Comparison of ENCODE assay signal across 15 cellular contexts in the genomic region with DNA sequence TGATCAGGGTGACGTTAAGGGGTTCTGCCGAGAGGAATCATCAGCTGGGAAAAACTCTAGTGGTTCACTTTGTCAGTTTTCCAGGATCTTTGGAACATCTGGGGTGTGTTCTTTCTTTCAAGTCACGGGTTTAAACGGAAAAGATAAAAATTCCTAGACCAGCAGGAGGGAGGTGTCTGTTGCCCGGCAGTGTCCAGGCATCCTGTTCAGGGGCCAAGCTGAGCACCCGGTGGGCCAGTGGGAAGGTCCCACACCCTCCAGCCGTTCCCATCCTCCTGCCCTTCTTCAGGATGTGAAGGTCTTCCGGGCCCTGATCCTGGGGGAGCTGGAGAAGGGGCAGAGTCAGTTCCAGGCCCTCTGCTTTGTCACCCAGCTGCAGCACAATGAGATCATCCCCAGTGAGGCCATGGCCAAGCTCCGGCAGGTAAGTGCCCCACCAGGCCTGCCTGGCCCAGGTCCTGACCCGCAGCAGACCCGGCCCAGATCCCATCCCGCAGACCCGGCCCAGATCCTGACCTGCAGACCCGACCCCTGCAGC. TPM values are rescaled to one million over a fixed set of nuclear protein-coding genes. Genes with fewer than 3 reads are reported as not detected.
DNase-seq lines count a peak whose midpoint lies in the region; ATAC-seq and TF ChIP-seq lines count a peak whose summit lies in the region.
"Had no signal": no experiment of that assay in that cellular context is flagged by ENCODE, and none has a peak within 500 bp of the region (broad histone marks: within the 10 kb centered on the region; RNA-seq: fewer than 3 reads in every experiment).

No MANE protein-coding gene starts in this region.

- no peak overlapping the region for H3K56ac ChIP-seq in IMR-90 (ENCODE audit: extremely low read depth, insufficient read depth, low read length)

- H3K9me3 ChIP-seq in IMR-90 (ENCODE audit: control insufficient read depth, insufficient read depth, low read length) (no peaks in the 10 kb centered on the region), esophagus squamous epithelium (no peaks in the 10 kb centered on the region), mesenchymal stem cell (ENCODE audit: control insufficient read depth, low read length) (no peaks in the 10 kb centered on the region), stomach (no peaks in the 10 kb centered on the region)
- H3K9me3 ChIP-seq: HAP-1, thoracic aorta had no signal

- dilution Hi-C loops in IMR-90 (cut with HindIII; ENCODE audit: low sequenced_read_pairs, unreplicated experiment) = no loop called here

- no peak overlapping the region for H3K9ac ChIP-seq in IMR-90 (ENCODE audit: low read depth, low read length)
- peak overlapping the region; percentile 61 for H3K9ac ChIP-seq in mesenchymal stem cell (ENCODE audit: low read length)

- intact Hi-C loops in IMR-90 (cut with micrococcal nuclease) = no loop called here
- intact Hi-C loops in esophagus squamous epithelium (cut with DNase I) = loop anchor here (5.0 kb wide), 1 partner anchor 53 kb away; no protein-coding TSS in a partner anchor
- intact Hi-C loops in stomach (cut with DNase I; ENCODE audit: low total_unique reads) = no loop called here

- TF ChIP-seq EP300 in stomach (IDR thresholded peaks at IDR 0.05) = no peak

- no peak for ATAC-seq in IMR-90 (ENCODE audit: low read depth)
- ATAC-seq in HG02938 (IDR thresholded peaks at IDR 0.05; ENCODE audit: unreplicated experiment) = no peak
- no peak for ATAC-seq in GM21381 (IDR thresholded peaks at IDR 0.05; ENCODE audit: unreplicated experiment)
- ATAC-seq: effector memory CD8-positive, alpha-beta T cell had no signal

- H2BK12ac ChIP-seq in mesenchymal stem cell (ENCODE audit: low read length in 2 of 2) = peak overlapping the region in 1 of 2 experiments; percentile 64

- no peak overlapping the region for H2BK20ac ChIP-seq in IMR-90 (ENCODE audit: low read depth, low read length)

- TF ChIP-seq CTCF in IMR-90 (conservative IDR thresholded peaks at IDR 0.05; ENCODE audit: low read depth, low read length) (no peak), esophagus squamous epithelium (IDR thresholded peaks at IDR 0.05) (no peak), stomach (IDR thresholded peaks at IDR 0.05) (no peak)

- H3K27ac ChIP-seq in IMR-90 (ENCODE audit: insufficient read depth, low read length) (no peak overlapping the region), esophagus squamous epithelium (peak overlapping the region in 3 of 4 donors; percentile 58 to 86 (median 61)), mesenchymal stem cell (ENCODE audit: low read length, poor library complexity, severe bottlenecking) (no peak overlapping the region), stomach (peak overlapping the region in 4 of 5 donors; percentile 24 to 73 (median 60))
- H3K27ac ChIP-seq: thoracic aorta had no signal

- no peak overlapping the region for H3K4me3 ChIP-seq in IMR-90 (ENCODE audit: insufficient read depth, low read depth, low read length)
- H3K4me3 ChIP-seq in esophagus squamous epithelium = peak overlapping the region in 1 of 4 donors; percentile 18
- H3K4me3 ChIP-seq in mesenchymal stem cell (ENCODE audit: insufficient read depth in 1 of 2, low read depth in 1 of 2, low read length in 2 of 2) = peak overlapping the region in 1 of 2 experiments; percentile 24
- no peak overlapping the region for H3K4me3 ChIP-seq in stomach
- H3K4me3 ChIP-seq: HAP-1, thoracic aorta had no signal

- CTCF ChIA-PET in IMR-90 (lab: Yijun Ruan, JAX) = no interaction called here

- H3K4me1 ChIP-seq in IMR-90 (ENCODE audit: control insufficient read depth, insufficient read depth, low read length) = no peaks in the 10 kb centered on the region; the same call in 1 of the 2 replicates
- peaks cover 15 to 63% (median 23%) of the 10 kb centered on the region in 3 donors for H3K4me1 ChIP-seq in esophagus squamous epithelium
- H3K4me1 ChIP-seq in mesenchymal stem cell (ENCODE audit: control insufficient read depth, insufficient read depth, low read depth, low read length) = peaks cover 22% of the 10 kb centered on the region
- H3K4me1 ChIP-seq in stomach = peaks cover 17 to 52% (median 43%) of the 10 kb centered on the region in 4 donors
- H3K4me1 ChIP-seq: HAP-1 had no signal

- H2BK5ac ChIP-seq in IMR-90 (ENCODE audit: low read depth, low read length, poor library complexity, severe bottlenecking) (no peak overlapping the region), mesenchymal stem cell (ENCODE audit: low read depth, low read length, poor library complexity, severe bottlenecking) (no peak overlapping the region)

- 95% methylated on average over 4 of the region's 14 CpGs; no CpG with 5 or more reads in 1 of the 2 experiments for WGBS in IMR-90 (ENCODE audit: extremely low coverage in 2 of 2, insufficient read length in 1 of 2), 2 experiments
- WGBS in esophagus squamous epithelium, 2 donors = 59 to 62% methylated on average over 10 to 11 of the region's 14 CpGs
- 80% methylated on average over 14 of the region's 14 CpGs for WGBS in mesenchymal stem cell
- WGBS in stomach, 5 donors = 56 to 84% (median 68%) methylated on average over 10 to 14 of the region's 14 CpGs

- no TSS peak for BruUV-seq in IMR-90 (replicated peaks; lab: Mats Ljungman, UMichigan)

- H3K27me3 ChIP-seq in IMR-90 (ENCODE audit: control insufficient read depth, insufficient read depth, low read length) (no peaks in the 10 kb centered on the region), esophagus squamous epithelium (no peaks in the 10 kb centered on the region), mesenchymal stem cell (ENCODE audit: control insufficient read depth in 1 of 2, insufficient read depth in 1 of 2, low read length in 2 of 2) (no peaks in the 10 kb centered on the region), stomach (no peaks in the 10 kb centered on the region)

- in situ Hi-C loops in IMR-90 (cut with MboI; ENCODE audit: low sequenced_read_pairs) = loop anchor here (5.0 kb wide), 1 partner anchor 53 kb away; no protein-coding TSS in a partner anchor

- TF ChIP-seq POLR2A in IMR-90 (IDR thresholded peaks at IDR 0.05; ENCODE audit: low read depth, low read length) (no peak), esophagus squamous epithelium (IDR thresholded peaks at IDR 0.05) (no peak), stomach (IDR thresholded peaks at IDR 0.05) (no peak)

- no peak overlapping the region for H3K18ac ChIP-seq in IMR-90 (ENCODE audit: low read depth, low read length)
- H3K18ac ChIP-seq in mesenchymal stem cell (ENCODE audit: low read depth in 1 of 2, low read length in 2 of 2) = peak overlapping the region in 1 of 2 experiments; percentile 23

- 0 out of 2 replicates have a peak, but pooled peaks cover 5% of the 10 kb centered on the region for H3K9me1 ChIP-seq in IMR-90 (ENCODE audit: insufficient read depth, low read length)

- peaks cover 3 to 5% of the 10 kb centered on the region in 2 experiments; a peak in 1 of 4 replicates for H3K79me1 ChIP-seq in IMR-90 (ENCODE audit: low read depth in 1 of 2, low read length in 2 of 2)
- H3K79me1 ChIP-seq in mesenchymal stem cell (replicated peaks; ENCODE audit: low read length, poor library complexity, severe bottlenecking) = peaks cover 10% of the 10 kb centered on the region

- no peak overlapping the region for H4K91ac ChIP-seq in IMR-90 (ENCODE audit: insufficient read depth, low read depth, low read length)
- peak overlapping the region; percentile 66 for H4K91ac ChIP-seq in mesenchymal stem cell (ENCODE audit: low read length)

- H4K20me1 ChIP-seq in IMR-90 (ENCODE audit: insufficient read depth, low read length) = peaks cover 4% of the 10 kb centered on the region; the same call in 1 of the 2 replicates

- H3K4ac ChIP-seq in IMR-90 (ENCODE audit: low read depth, low read length) (no peak overlapping the region), mesenchymal stem cell (ENCODE audit: low read depth in 1 of 2, low read length in 2 of 2) (no peak overlapping the region)

- no peak for TF ChIP-seq RAD21 in IMR-90 (IDR thresholded peaks at IDR 0.05; ENCODE audit: low read length)

- POLR2A ChIA-PET in IMR-90 (lab: Charles Lee; ENCODE audit: unreplicated experiment) = no interaction called here

- no peak for DNase-seq in IMR-90
- DNase-seq in esophagus squamous epithelium (lab: John Stamatoyannopoulos, UW) = no peak
- DNase-seq in mesenchymal stem cell = no peak
- no peak for DNase-seq in stomach
- DNase-seq in amygdala (lab: John Stamatoyannopoulos, UW) = no peak
- no peak for DNase-seq in midbrain (lab: John Stamatoyannopoulos, UW)
- DNase-seq: anterior cingulate cortex; effector memory CD8-positive, alpha-beta T cell; kidney glomerular epithelial cell; NCI-H774; nephron progenitor cell had no signal

- peak overlapping the region; percentile 10 for H2AFZ ChIP-seq in IMR-90 (replicated peaks; ENCODE audit: low read length, poor library complexity)
- H2AFZ ChIP-seq in mesenchymal stem cell (ENCODE audit: low read depth, low read length) = no peak overlapping the region

- H3K14ac ChIP-seq in IMR-90 (replicated peaks; ENCODE audit: low read depth, low read length) = no peak overlapping the region
- H3K14ac ChIP-seq in mesenchymal stem cell (ENCODE audit: low read length in 2 of 2) = peak overlapping the region in 1 of 2 experiments; percentile 48

- H2BK120ac ChIP-seq in IMR-90 (ENCODE audit: low read depth, low read length) (no peak overlapping the region), mesenchymal stem cell (ENCODE audit: low read depth, low read length) (no peak overlapping the region)

- H4K8ac ChIP-seq in IMR-90 (ENCODE audit: low read depth in 2 of 2, low read length in 2 of 2) = no peak overlapping the region
- H4K8ac ChIP-seq in mesenchymal stem cell (ENCODE audit: low read length) = no peak overlapping the region

- H2AK5ac ChIP-seq in IMR-90 (ENCODE audit: low read depth, low read length) = no peak overlapping the region
- H2AK5ac ChIP-seq in mesenchymal stem cell (ENCODE audit: low read length, severe bottlenecking) = peak overlapping the region; percentile 72

- H2AK9ac ChIP-seq in IMR-90 (replicated peaks; ENCODE audit: low read depth, low read length, poor library complexity) = peak overlapping the region; percentile 51

- H4K5ac ChIP-seq in IMR-90 (ENCODE audit: low read depth, low read length) = no peak overlapping the region

- H3K36me3 ChIP-seq in IMR-90 (ENCODE audit: control insufficient read depth, insufficient read depth, low read length) (peaks cover 7% of the 10 kb centered on the region; the same call in 1 of the 2 replicates), esophagus squamous epithelium (peaks cover 0 to 22% (median 3%) of the 10 kb centered on the region in 3 donors), mesenchymal stem cell (ENCODE audit: control insufficient read depth in 1 of 2, insufficient read depth in 2 of 2, low read depth in 1 of 2, low read length in 2 of 2) (peaks cover 38 to 88% of the 10 kb centered on the region in 2 experiments), stomach (peaks cover 0 to 32% (median 30%) of the 10 kb centered on the region in 4 donors)
- H3K36me3 ChIP-seq: HAP-1, thoracic aorta had no signal

- H2BK15ac ChIP-seq in IMR-90 (ENCODE audit: low read depth, low read length) (no peak overlapping the region), mesenchymal stem cell (ENCODE audit: low read depth, poor library complexity, severe bottlenecking) (no peak overlapping the region)

- H3K23ac ChIP-seq in IMR-90 (ENCODE audit: low read depth, low read length) (no peak overlapping the region), mesenchymal stem cell (ENCODE audit: low read length in 2 of 2) (no peak overlapping the region)

- H3K4me2 ChIP-seq in IMR-90 (ENCODE audit: low read depth, low read length) (no peak overlapping the region), mesenchymal stem cell (ENCODE audit: low read length, poor library complexity, severe bottlenecking) (peak overlapping the region; percentile 26)

RNA-seq across cellular contexts. Expression of a gene that starts 14.5 kb away (rescaled TPM):
- under 0.01 TPM in 1 of 2 replicates, not detected in the other for total RNA-seq in IMR-90 (2012; rRNA removed)
- 0.09 and 0.14 TPM in 2 replicates for polyA plus RNA-seq in IMR-90 (2012; rRNA removed)
- polyA plus RNA-seq in IMR-90 (2012; cell fraction: cytosol; rRNA removed) = 0.08 TPM in 1 of 2 replicates, not detected in the other
- polyA plus RNA-seq in IMR-90 (2012; cell fraction: nucleus; rRNA removed; ENCODE audit: low replicate concordance) = 0.02 and 0.06 TPM in 2 replicates
- 1 to 10 TPM in 3 of 4 donors, not detected in 1; 1.1 to 2.9 (median 1.5) TPM for total RNA-seq in esophagus squamous epithelium
- polyA plus RNA-seq in mesenchymal stem cell (2013, experiment 1 of 2) = 0.04 TPM
- polyA plus RNA-seq in mesenchymal stem cell (2013, experiment 2 of 2) = 0.04 TPM
- 1 to 10 TPM in 2 of 5 donors, under 1 TPM in 1, not detected in 2; 0.18 to 1.9 (median 1.3) TPM for total RNA-seq in stomach
- polyA plus RNA-seq in stomach = 1 to 10 TPM in 2 of 3 donors, under 1 TPM in 1; 0.75 to 1.5 (median 1.3) TPM
- total RNA-seq: thoracic aorta had no signal

RNA-seq across cellular contexts. Expression of a gene that starts 14.6 kb away (rescaled TPM):
- 9.9 and 10.8 TPM in 2 replicates for total RNA-seq in IMR-90 (2012; rRNA removed)
- polyA plus RNA-seq in IMR-90 (2012; rRNA removed) = 42.0 and 53.1 TPM in 2 replicates
- 68.2 and 111 TPM in 2 replicates for polyA plus RNA-seq in IMR-90 (2012; cell fraction: cytosol; rRNA removed)
- 38.8 and 119 TPM in 2 replicates for polyA plus RNA-seq in IMR-90 (2012; cell fraction: nucleus; rRNA removed; ENCODE audit: low replicate concordance)
- 10 to 100 TPM in 3 of 4 donors, 1 to 10 TPM in 1; 7.4 to 49.0 (median 14.3) TPM for total RNA-seq in esophagus squamous epithelium
- 50.9 TPM for polyA plus RNA-seq in mesenchymal stem cell (2013, experiment 1 of 2)
- 50.4 TPM for polyA plus RNA-seq in mesenchymal stem cell (2013, experiment 2 of 2)
- total RNA-seq in stomach = 100 to 1,000 TPM in 2 of 5 donors, 10 to 100 TPM in 3; 23.3 to 380 (median 37.2) TPM
- 10 to 100 TPM; 17.1 to 30.5 (median 30.2) TPM for polyA plus RNA-seq in stomach

Comparison
In these comparisons a context has a peak if more than half of its experiments do, and no peak if none do; other contexts are left out.
1. H3K27ac ChIP-seq: peak in esophagus squamous epithelium (3 of 4) and stomach (4 of 5); none in IMR-90 (single experiment) and mesenchymal stem cell (single experiment).